1 cellular context compared by ENCODE assay signal in the genomic region with DNA sequence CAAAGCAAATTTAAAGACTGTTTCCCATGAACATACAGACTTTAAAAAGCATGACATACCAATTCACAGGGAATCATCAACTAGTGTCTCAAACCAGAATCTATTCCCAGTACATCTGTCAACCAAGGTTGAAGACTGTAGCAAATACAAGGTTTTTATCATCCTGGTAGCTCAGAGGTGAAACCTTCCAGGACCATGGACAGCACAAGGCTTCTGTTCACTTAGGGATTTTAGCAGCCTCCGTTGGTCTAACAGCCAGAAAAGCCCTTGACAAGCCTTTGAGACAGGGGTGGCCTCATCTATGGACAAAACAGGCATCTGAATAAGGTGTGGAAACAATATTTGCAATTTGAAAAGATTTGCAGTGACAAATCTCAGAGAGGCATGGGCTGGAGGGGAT.
TF ChIP-seq lines count a peak whose summit lies in the region.

No MANE protein-coding gene starts in this region.

TF ChIP-seq in HEK293, 187 proteins besides CTCF, POLR2A, EP300 and RAD21 (continued from another document):
- TF ChIP-seq, protein P1, sequence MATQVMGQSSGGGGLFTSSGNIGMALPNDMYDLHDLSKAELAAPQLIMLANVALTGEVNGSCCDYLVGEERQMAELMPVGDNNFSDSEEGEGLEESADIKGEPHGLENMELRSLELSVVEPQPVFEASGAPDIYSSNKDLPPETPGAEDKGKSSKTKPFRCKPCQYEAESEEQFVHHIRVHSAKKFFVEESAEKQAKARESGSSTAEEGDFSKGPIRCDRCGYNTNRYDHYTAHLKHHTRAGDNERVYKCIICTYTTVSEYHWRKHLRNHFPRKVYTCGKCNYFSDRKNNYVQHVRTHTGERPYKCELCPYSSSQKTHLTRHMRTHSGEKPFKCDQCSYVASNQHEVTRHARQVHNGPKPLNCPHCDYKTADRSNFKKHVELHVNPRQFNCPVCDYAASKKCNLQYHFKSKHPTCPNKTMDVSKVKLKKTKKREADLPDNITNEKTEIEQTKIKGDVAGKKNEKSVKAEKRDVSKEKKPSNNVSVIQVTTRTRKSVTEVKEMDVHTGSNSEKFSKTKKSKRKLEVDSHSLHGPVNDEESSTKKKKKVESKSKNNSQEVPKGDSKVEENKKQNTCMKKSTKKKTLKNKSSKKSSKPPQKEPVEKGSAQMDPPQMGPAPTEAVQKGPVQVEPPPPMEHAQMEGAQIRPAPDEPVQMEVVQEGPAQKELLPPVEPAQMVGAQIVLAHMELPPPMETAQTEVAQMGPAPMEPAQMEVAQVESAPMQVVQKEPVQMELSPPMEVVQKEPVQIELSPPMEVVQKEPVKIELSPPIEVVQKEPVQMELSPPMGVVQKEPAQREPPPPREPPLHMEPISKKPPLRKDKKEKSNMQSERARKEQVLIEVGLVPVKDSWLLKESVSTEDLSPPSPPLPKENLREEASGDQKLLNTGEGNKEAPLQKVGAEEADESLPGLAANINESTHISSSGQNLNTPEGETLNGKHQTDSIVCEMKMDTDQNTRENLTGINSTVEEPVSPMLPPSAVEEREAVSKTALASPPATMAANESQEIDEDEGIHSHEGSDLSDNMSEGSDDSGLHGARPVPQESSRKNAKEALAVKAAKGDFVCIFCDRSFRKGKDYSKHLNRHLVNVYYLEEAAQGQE (tag by site-specific recombination; IDR thresholded peaks at IDR 0.05) = peak; percentile 89
